In genomic region chr15:26891448-26891881, GRCh38 we compare ENCODE assay signal across 9 cellular contexts. TPM values are rescaled to one million over a fixed set of nuclear protein-coding genes. Genes with fewer than 3 reads are reported as not detected.
DNase-seq lines count a peak whose midpoint lies in the region; ATAC-seq and TF ChIP-seq lines count a peak whose summit lies in the region.
"Had no signal": no experiment of that assay in that cellular context is flagged by ENCODE, and none has a peak within 500 bp of the region (broad histone marks: within the 10 kb centered on the region; RNA-seq: fewer than 3 reads in every experiment).

No MANE protein-coding gene starts in this region.

- intact Hi-C loops in posterior cingulate gyrus (cut with DNase I), result loop anchor here (1.0 to 5.0 kb wide), 3 partner anchors 126 to 1233 kb away; no protein-coding TSS in a partner anchor

- H3K27ac ChIP-seq in HEK293 (ENCODE audit: extremely low read depth, low read depth, low read length), result no peak overlapping the region

- POLR2A ChIA-PET in HEK293 (lab: Yijun Ruan, JAX), result no interaction called here

- CTCF ChIA-PET in HEK293 (lab: Yijun Ruan, JAX), result interaction anchor here (0.5 to 2.9 kb wide), 25 partner anchors 10 to 1444 kb away, joined by 3 to 19 read pairs (median 3); no protein-coding TSS in a partner anchor

- H3K4me1 ChIP-seq in HEK293 (ENCODE audit: control insufficient read depth, insufficient read depth, low read length), result no peaks in the 10 kb centered on the region

- no peak for ATAC-seq in GM18498 (IDR thresholded peaks at IDR 0.05; ENCODE audit: unreplicated experiment)

- no peaks in the 10 kb centered on the region for H3K36me3 ChIP-seq in HEK293 (ENCODE audit: control insufficient read depth in 2 of 2, insufficient read depth in 1 of 2, low read length in 2 of 2)

- peak; percentile 68 for DNase-seq in COR-L47 (lab: John Stamatoyannopoulos, UW)
- peak; percentile 84 for DNase-seq in NCI-H2227 (lab: John Stamatoyannopoulos, UW; ENCODE audit: unreplicated experiment)
- peak; percentile 82 for DNase-seq in activated CD8-positive, alpha-beta memory T cell treated with anti-CD3 and anti-CD28 coated beads, Interleukin-2, amount 50 U/mL, for 48 hours
- peak; percentile 22 for DNase-seq in glomerular endothelial cell (ENCODE audit: extremely low read depth, low read depth, low spot score)
- DNase-seq in posterior cingulate gyrus, result peak; percentile 77 to 97 (median 87)
- no peak for DNase-seq in effector CD4-positive, alpha-beta T cell

- 0 out of 2 replicates have a peak, but pooled peaks have one; percentile 23 for TF ChIP-seq CTCF in HEK293 (tag by site-specific recombination; IDR thresholded peaks at IDR 0.05)

- H3K4me3 ChIP-seq in HEK293 (ENCODE audit: low read depth, low read length), result no peak overlapping the region

- no peaks in the 10 kb centered on the region for H3K9me3 ChIP-seq in HEK293 (ENCODE audit: control insufficient read depth, insufficient read depth, low read depth, low read length)

TF ChIP-seq in HEK293, 187 proteins besides CTCF, POLR2A, EP300 and RAD21:
- TF ChIP-seq RBAK (tag by site-specific recombination; IDR thresholded peaks at IDR 0.05) (no peak), BCL11B (tag by site-specific recombination; IDR thresholded peaks at IDR 0.05; ENCODE audit: low read depth) (no peak), ZFP41 (tag by site-specific recombination; IDR thresholded peaks at IDR 0.05; ENCODE audit: borderline replicate concordance) (no peak), ZNF677 (tag by site-specific recombination; IDR thresholded peaks at IDR 0.05) (no peak), ZNF654 (tag by site-specific recombination; IDR thresholded peaks at IDR 0.05; ENCODE audit: low read depth) (peak; percentile 76), SCRT2 (tag by site-specific recombination; IDR thresholded peaks at IDR 0.05) (peak; percentile 80), ZNF302 (tag by site-specific recombination; IDR thresholded peaks at IDR 0.05; ENCODE audit: low read depth) (no peak), ZNF48 (tag by site-specific recombination; IDR thresholded peaks at IDR 0.05) (no peak)

RNA-seq across cellular contexts. Expression of gene GABRA5, which starts 24.6 kb away (rescaled TPM):
- not detected in 2 replicates for total RNA-seq in glomerular endothelial cell
- total RNA-seq: T-helper 1 cell treated with Interleukin-12 subunit alpha and Interleukin-12 subunit beta and Interleukin-4 antibody, amounts not matched to agents 30 ng/mL and 1 ng/mL, for 36 hours had no signal
